In genomic region chr11:70082829-70083228, GRCh38 we compare ENCODE assay signal across 16 cellular contexts. TPM values are rescaled to one million over a fixed set of nuclear protein-coding genes. Genes with fewer than 3 reads are reported as not detected.
DNase-seq lines count a peak whose midpoint lies in the region; ATAC-seq, FAIRE-seq and TF ChIP-seq lines count a peak whose summit lies in the region.
"Had no signal": no experiment of that assay in that cellular context is flagged by ENCODE, and none has a peak within 500 bp of the region (broad histone marks: within the 10 kb centered on the region; RNA-seq: fewer than 3 reads in every experiment).

No MANE protein-coding gene starts in this region.

- H3K18ac ChIP-seq in IMR-90 (ENCODE audit: low read depth, low read length), result no peak overlapping the region

- peaks cover 16% of the 10 kb centered on the region for H3K4me1 Mint-ChIP-seq in Caco-2 (ENCODE audit: low read depth, unreplicated experiment)
- no peaks in the 10 kb centered on the region for H3K4me1 Mint-ChIP-seq in activated CD4-positive, alpha-beta memory T cell treated with anti-CD3 and anti-CD28 coated beads for 36 hours (ENCODE audit: low read depth)
- H3K4me1 Mint-ChIP-seq: activated CD4-positive, alpha-beta T cell treated with anti-CD3 and anti-CD28 coated beads, Interleukin-2, amount 10 ng/mL, durations not matched to agents 7 days and 5 days; T-helper 17 cell had no signal

- no peaks in the 10 kb centered on the region for H3K9me3 Mint-ChIP-seq in Caco-2 (ENCODE audit: unreplicated experiment)
- H3K9me3 Mint-ChIP-seq in activated CD4-positive, alpha-beta memory T cell treated with anti-CD3 and anti-CD28 coated beads for 36 hours, result no peaks in the 10 kb centered on the region
- H3K9me3 Mint-ChIP-seq: activated CD4-positive, alpha-beta T cell treated with anti-CD3 and anti-CD28 coated beads, Interleukin-2, amount 10 ng/mL, durations not matched to agents 7 days and 5 days had no signal

- no peaks in the 10 kb centered on the region for H3K9me3 ChIP-seq in Caco-2
- H3K9me3 ChIP-seq in IMR-90 (ENCODE audit: control insufficient read depth, insufficient read depth, low read length), result no peaks in the 10 kb centered on the region
- H3K9me3 ChIP-seq in GM12878 (replicated peaks; ENCODE audit: control insufficient read depth, insufficient read depth, low read length), result no peaks in the 10 kb centered on the region
- no peaks in the 10 kb centered on the region for H3K9me3 ChIP-seq in right lobe of liver
- H3K9me3 ChIP-seq: esophagus squamous epithelium had no signal

- H4K8ac ChIP-seq in IMR-90 (ENCODE audit: low read depth in 2 of 2, low read length in 2 of 2), result no peak overlapping the region

- no peak overlapping the region for H3K23ac ChIP-seq in IMR-90 (ENCODE audit: low read depth, low read length)

- no peak overlapping the region for H3K4ac ChIP-seq in IMR-90 (ENCODE audit: low read depth, low read length)

- no peak overlapping the region for H3K27ac Mint-ChIP-seq in Caco-2 (ENCODE audit: unreplicated experiment)
- no peak overlapping the region for H3K27ac Mint-ChIP-seq in activated CD4-positive, alpha-beta memory T cell treated with anti-CD3 and anti-CD28 coated beads for 36 hours
- H3K27ac Mint-ChIP-seq: activated CD4-positive, alpha-beta T cell treated with anti-CD3 and anti-CD28 coated beads, Interleukin-2, amount 10 ng/mL, durations not matched to agents 7 days and 5 days; T-helper 17 cell had no signal

- H3K4me3 ChIP-seq in Caco-2 (ENCODE audit: low read depth, low read length) (no peak overlapping the region), IMR-90 (ENCODE audit: insufficient read depth, low read depth, low read length) (no peak overlapping the region), GM12878 (no peak overlapping the region), right lobe of liver (no peak overlapping the region)
- H3K4me3 ChIP-seq: esophagus squamous epithelium had no signal

- H3K27ac ChIP-seq in IMR-90 (ENCODE audit: insufficient read depth, low read length), result no peak overlapping the region
- no peak overlapping the region for H3K27ac ChIP-seq in GM12878 (ENCODE audit: control insufficient read depth, insufficient read depth)
- no peak overlapping the region for H3K27ac ChIP-seq in right lobe of liver
- H3K27ac ChIP-seq: esophagus squamous epithelium had no signal

- 0 out of 2 replicates have a peak, but pooled peaks cover 4% of the 10 kb centered on the region for H4K20me1 ChIP-seq in IMR-90 (ENCODE audit: insufficient read depth, low read length)
- no peaks in the 10 kb centered on the region for H4K20me1 ChIP-seq in GM12878 (ENCODE audit: control insufficient read depth, insufficient read depth)

- H3K79me2 ChIP-seq in GM12878 (ENCODE audit: control insufficient read depth, insufficient read depth, low read length), result no peaks in the 10 kb centered on the region

- no peak for TF ChIP-seq POLR2A in IMR-90 (IDR thresholded peaks at IDR 0.05; ENCODE audit: low read depth, low read length)
- TF ChIP-seq POLR2A in GM12878 (IDR thresholded peaks at IDR 0.05; ENCODE audit: low read depth, low read length), result no peak
- TF ChIP-seq POLR2A in right lobe of liver (IDR thresholded peaks at IDR 0.05), result no peak

- H2AK9ac ChIP-seq in IMR-90 (replicated peaks; ENCODE audit: low read depth, low read length, poor library complexity), result no peak overlapping the region

- CTCF ChIA-PET in Caco-2 (lab: Charles Lee) (interaction anchor here (0.8 to 1.4 kb wide), 6 partner anchors 91 to 173 kb away, joined by 3 to 5 read pairs (median 4); no protein-coding TSS in a partner anchor), IMR-90 (lab: Yijun Ruan, JAX) (interaction anchor here (0.5 to 1.7 kb wide), 2 partner anchors 9 to 11 kb away, joined by 3 to 6 read pairs; no protein-coding TSS in a partner anchor), GM12878 (lab: Yijun Ruan, JAX) (no interaction called here)
- CTCF ChIA-PET in activated CD4-positive, alpha-beta memory T cell treated with anti-CD3 and anti-CD28 coated beads for 36 hours (lab: Charles Lee), result no interaction called here

- TF ChIP-seq CTCF in Caco-2 (IDR thresholded peaks at IDR 0.05; ENCODE audit: insufficient read depth in 1 of 2, low read depth in 1 of 2, low read length in 1 of 2, severe bottlenecking in 1 of 2, unreplicated experiment in 1 of 2), result peak; percentile 48 to 53
- TF ChIP-seq CTCF in IMR-90 (conservative IDR thresholded peaks at IDR 0.05; ENCODE audit: low read depth, low read length), result peak; percentile 30
- peak in 2 of 3 experiments; percentile 9 to 17; a peak in 3 of 6 replicates for TF ChIP-seq CTCF in GM12878 (IDR thresholded peaks at IDR 0.05 in 2 of 3, conservative IDR thresholded peaks at IDR 0.05 in 1 of 3; ENCODE audit: control insufficient read depth in 2 of 3, extremely low read depth in 1 of 3, insufficient read depth in 1 of 3, low read depth in 3 of 3, low read length in 3 of 3)
- TF ChIP-seq CTCF in right lobe of liver (IDR thresholded peaks at IDR 0.05), result peak; percentile 20 to 33 (median 26)

- H3K14ac ChIP-seq in IMR-90 (replicated peaks; ENCODE audit: low read depth, low read length), result no peak overlapping the region

- H2AK5ac ChIP-seq in IMR-90 (ENCODE audit: low read depth, low read length), result no peak overlapping the region

- RAD21 ChIA-PET in GM12878 (lab: Charles Lee; ENCODE audit: unreplicated experiment), result no interaction called here

- dilution Hi-C loops in IMR-90 (cut with HindIII; ENCODE audit: low sequenced_read_pairs, unreplicated experiment), result no loop called here

- peaks cover 4% of the 10 kb centered on the region for H3K27me3 Mint-ChIP-seq in Caco-2 (ENCODE audit: insufficient read depth, unreplicated experiment)
- peaks cover 10% of the 10 kb centered on the region for H3K27me3 Mint-ChIP-seq in activated CD4-positive, alpha-beta memory T cell treated with anti-CD3 and anti-CD28 coated beads for 36 hours

- no peak overlapping the region for H4K5ac ChIP-seq in IMR-90 (ENCODE audit: low read depth, low read length)

- no peak overlapping the region for H2BK15ac ChIP-seq in IMR-90 (ENCODE audit: low read depth, low read length)

- no peak for FAIRE-seq in GM12878 (lab: Jason Lieb, UNC)

- TF ChIP-seq EP300 in GM12878 (IDR thresholded peaks at IDR 0.05; ENCODE audit: borderline replicate concordance in 1 of 2, control insufficient read depth in 1 of 2, low read depth in 2 of 2, low read length in 2 of 2), result no peak

- H3K27me3 ChIP-seq in Caco-2 (replicated peaks; ENCODE audit: control insufficient read depth, insufficient read depth, low read length), result peaks cover 2% of the 10 kb centered on the region; the same call in 1 of the 2 replicates
- H3K27me3 ChIP-seq in IMR-90 (ENCODE audit: control insufficient read depth, insufficient read depth, low read length), result no peaks in the 10 kb centered on the region
- H3K27me3 ChIP-seq in GM12878 (replicated peaks in 1 of 2; ENCODE audit: control insufficient read depth in 2 of 2, insufficient read depth in 2 of 2, low read length in 1 of 2), result peaks cover 3 to 4% of the 10 kb centered on the region in 2 experiments; a peak in 3 of 4 replicates
- H3K27me3 ChIP-seq in right lobe of liver, result no peaks in the 10 kb centered on the region

- no peak overlapping the region for H3K4me3 Mint-ChIP-seq in Caco-2 (ENCODE audit: unreplicated experiment)
- no peak overlapping the region for H3K4me3 Mint-ChIP-seq in activated CD4-positive, alpha-beta memory T cell treated with anti-CD3 and anti-CD28 coated beads for 36 hours
- H3K4me3 Mint-ChIP-seq: activated CD4-positive, alpha-beta T cell treated with anti-CD3 and anti-CD28 coated beads, Interleukin-2, amount 10 ng/mL, durations not matched to agents 7 days and 5 days; T-helper 17 cell had no signal

- BruUV-seq in Caco-2 (replicated peaks; lab: Mats Ljungman, UMichigan), result no TSS peak
- BruUV-seq in IMR-90 (replicated peaks; lab: Mats Ljungman, UMichigan), result no TSS peak
- no TSS peak for BruUV-seq in GM12878 (replicated peaks; lab: Mats Ljungman, UMichigan)

- SMC1A ChIA-PET in GM12878 (lab: Charles Lee; ENCODE audit: uncharacterized antibody, unreplicated experiment), result no interaction called here

- H2AFZ ChIP-seq in IMR-90 (replicated peaks; ENCODE audit: low read length, poor library complexity) (no peak overlapping the region), GM12878 (ENCODE audit: control insufficient read depth, low read depth, low read length) (no peak overlapping the region)

- 50% methylated on average over 1 of the region's 4 CpGs; no CpG with 5 or more reads in 1 of the 2 experiments for WGBS in IMR-90 (ENCODE audit: extremely low coverage in 2 of 2, insufficient read length in 1 of 2), 2 experiments
- WGBS in GM12878 (ENCODE audit: insufficient coverage, insufficient replicate concordance, low lambda C conversion rate, missing lambda C conversion rate), result 11% methylated on average over 4 of the region's 4 CpGs
- WGBS in right lobe of liver (ENCODE audit: insufficient coverage, low coverage, low lambda C conversion rate, missing lambda C conversion rate), result 82% methylated on average over 3 of the region's 4 CpGs

- POLR2A ChIA-PET in Caco-2 (lab: Charles Lee) (no interaction called here), IMR-90 (lab: Charles Lee; ENCODE audit: unreplicated experiment) (no interaction called here), GM12878 (lab: Charles Lee) (no interaction called here)
- POLR2A ChIA-PET in activated CD4-positive, alpha-beta memory T cell treated with anti-CD3 and anti-CD28 coated beads for 36 hours (lab: Charles Lee), result no interaction called here

- H3K36me3 ChIP-seq in Caco-2 (ENCODE audit: control insufficient read depth, insufficient read depth, low read length), result no peaks in the 10 kb centered on the region
- H3K36me3 ChIP-seq in IMR-90 (ENCODE audit: control insufficient read depth, insufficient read depth, low read length), result 0 out of 2 replicates have a peak, but pooled peaks cover 1% of the 10 kb centered on the region
- H3K36me3 ChIP-seq in GM12878 (ENCODE audit: control insufficient read depth in 2 of 2, insufficient read depth in 2 of 2, low read length in 1 of 2), result no peaks in the 10 kb centered on the region
- peaks cover 0 to 5% (median 2%) of the 10 kb centered on the region in 4 donors for H3K36me3 ChIP-seq in right lobe of liver
- H3K36me3 ChIP-seq: esophagus squamous epithelium had no signal

- DNase-seq in Caco-2, result no peak
- DNase-seq in IMR-90, result no peak
- DNase-seq in GM12878 (ENCODE audit: low read depth, low spot score), result no peak
- no peak for DNase-seq in right lobe of liver
- no peak for DNase-seq in AG20443 (ENCODE audit: low spot score)
- DNase-seq in activated CD4-positive, alpha-beta memory T cell treated with anti-CD3 and anti-CD28 coated beads for 36 hours, result no peak
- DNase-seq: activated CD4-positive, alpha-beta T cell treated with anti-CD3 and anti-CD28 coated beads, Interleukin-2, amount 10 ng/mL, durations not matched to agents 7 days and 5 days; activated gamma-delta T cell treated with Interleukin-2 at 50 U/mL for 16 hours; central memory CD4-positive, alpha-beta T cell; esophagus squamous epithelium; NCI-H2081; NK-92 treated with Interleukin-12 subunit alpha and Interleukin-12 subunit beta, amount 100 ng/mL, for 24 hours; substantia nigra; T-helper 17 cell had no signal

- no peak overlapping the region for H3K56ac ChIP-seq in IMR-90 (ENCODE audit: extremely low read depth, insufficient read depth, low read length)

- H3K4me1 ChIP-seq in Caco-2 (peaks cover 23% of the 10 kb centered on the region), IMR-90 (ENCODE audit: control insufficient read depth, insufficient read depth, low read length) (peaks cover 7% of the 10 kb centered on the region; the same call in 1 of the 2 replicates), GM12878 (ENCODE audit: control insufficient read depth, insufficient read depth, low read length) (no peaks in the 10 kb centered on the region), right lobe of liver (peaks cover 0 to 29% (median 12%) of the 10 kb centered on the region in 4 donors)

- intact Hi-C loops in Caco-2 (cut with micrococcal nuclease; ENCODE audit: unreplicated experiment), result no loop called here
- intact Hi-C loops in IMR-90 (cut with micrococcal nuclease), result no loop called here
- intact Hi-C loops in GM12878 (cut with micrococcal nuclease; ENCODE audit: unreplicated experiment), result no loop called here
- intact Hi-C loops in right lobe of liver (cut with DNase I), result loop anchor here in 1 of 2 donors (10.0 kb wide), 1 partner anchor 112 kb away; no protein-coding TSS in a partner anchor
- intact Hi-C loops in activated CD4-positive, alpha-beta memory T cell treated with anti-CD3 and anti-CD28 coated beads for 36 hours (cut with micrococcal nuclease), result no loop called here

- in situ Hi-C loops in IMR-90 (cut with MboI; ENCODE audit: low sequenced_read_pairs), result no loop called here
- in situ Hi-C loops in GM12878 (cut with MboI), result no loop called here

- H2BK20ac ChIP-seq in IMR-90 (ENCODE audit: low read depth, low read length), result no peak overlapping the region

- no peak overlapping the region for H2BK120ac ChIP-seq in IMR-90 (ENCODE audit: low read depth, low read length)

- H3K9me1 ChIP-seq in IMR-90 (ENCODE audit: insufficient read depth, low read length), result peaks cover 11% of the 10 kb centered on the region; the same call in 1 of the 2 replicates

- H3K4me2 ChIP-seq in IMR-90 (ENCODE audit: low read depth, low read length) (no peak overlapping the region), GM12878 (ENCODE audit: control insufficient read depth, insufficient read depth) (no peak overlapping the region)

- peaks cover 2 to 48% of the 10 kb centered on the region in 2 experiments; a peak in 2 of 4 replicates for H3K79me1 ChIP-seq in IMR-90 (ENCODE audit: low read depth in 1 of 2, low read length in 2 of 2)

- H4K91ac ChIP-seq in IMR-90 (ENCODE audit: insufficient read depth, low read depth, low read length), result no peak overlapping the region

- H2BK5ac ChIP-seq in IMR-90 (ENCODE audit: low read depth, low read length, poor library complexity, severe bottlenecking), result no peak overlapping the region

- H3K36me3 Mint-ChIP-seq in Caco-2 (ENCODE audit: insufficient read depth, unreplicated experiment), result no peaks in the 10 kb centered on the region
- no peaks in the 10 kb centered on the region for H3K36me3 Mint-ChIP-seq in activated CD4-positive, alpha-beta memory T cell treated with anti-CD3 and anti-CD28 coated beads for 36 hours

- TF ChIP-seq RAD21 in IMR-90 (IDR thresholded peaks at IDR 0.05; ENCODE audit: low read length) (peak; percentile 23; the same call in 1 of the 2 replicates), GM12878 (IDR thresholded peaks at IDR 0.05; ENCODE audit: insufficient read depth, low read depth, low read length) (no peak)

- H3K9ac ChIP-seq in IMR-90 (ENCODE audit: low read depth, low read length) (no peak overlapping the region), GM12878 (ENCODE audit: control insufficient read depth, insufficient read depth, low read length) (no peak overlapping the region)

- ATAC-seq in IMR-90 (ENCODE audit: low read depth), result no peak
- no peak for ATAC-seq in GM12878
- ATAC-seq in right lobe of liver, result no peak
- no peak for ATAC-seq in HG03432 (IDR thresholded peaks at IDR 0.05; ENCODE audit: unreplicated experiment)
- no peak for ATAC-seq in HG03175 (IDR thresholded peaks at IDR 0.05; ENCODE audit: unreplicated experiment)
- ATAC-seq: T-helper 17 cell had no signal

RNA-seq across cellular contexts. Expression of gene ANO1, which starts 4.7 kb away (rescaled TPM):
- total RNA-seq in Caco-2 (2022), result 5.8 and 8.4 TPM in 2 replicates
- total RNA-seq in IMR-90 (2012; rRNA removed), result 4.1 and 4.4 TPM in 2 replicates
- 8.0 and 10.7 TPM in 2 replicates for polyA plus RNA-seq in IMR-90 (2012; rRNA removed)
- 3.8 and 9.8 TPM in 2 replicates for polyA plus RNA-seq in IMR-90 (2012; cell fraction: cytosol; rRNA removed)
- polyA plus RNA-seq in IMR-90 (2012; cell fraction: nucleus; rRNA removed; ENCODE audit: low replicate concordance), result 20.0 and 34.3 TPM in 2 replicates
- not detected in 2 replicates for total RNA-seq in GM12878 (2013; cell fraction: nucleolus; rRNA removed)
- total RNA-seq in GM12878 (2014; rRNA removed), result not detected in 2 replicates
- not detected in 2 replicates for total RNA-seq in GM12878 (2014; rRNA removed; fragmentation: Illumina TruSeq; extraction: Trizol)
- total RNA-seq in GM12878 (2021), result 0.13 and 0.38 TPM in 2 replicates
- polyA plus RNA-seq in GM12878 (2011; ENCODE audit: low read depth), result not detected
- polyA plus RNA-seq in GM12878 (2011; rRNA removed), result not detected in 2 replicates
- not detected in 2 replicates for polyA plus RNA-seq in GM12878 (2011; cell fraction: cytosol; rRNA removed)
- not detected in 2 replicates for polyA plus RNA-seq in GM12878 (2011; cell fraction: nucleus; rRNA removed)
- 0.15 and 0.16 TPM in 2 replicates for polyA plus RNA-seq in GM12878 (2012)
- 0.01 TPM in 1 of 2 replicates, not detected in the other for polyA plus RNA-seq in GM12878 (2014; fragmentation: Illumina TruSeq; extraction: Trizol)
- not detected for polyA plus RNA-seq in GM12878 (2014; fragmentation: Nextera tagmentation; extraction: Ambion mirVana)
- 0.06 TPM in 1 of 2 replicates, not detected in the other for polyA plus RNA-seq in GM12878 (2014; rRNA removed)
- not detected for polyA plus RNA-seq in GM12878 (2016; fragmentation: Nextera tagmentation; extraction: Ambion mirVana)
- polyA minus RNA-seq in GM12878 (2011; rRNA and poly(A)+ RNA removed), result not detected in 2 replicates
- polyA minus RNA-seq in GM12878 (2011; cell fraction: cytosol; rRNA and poly(A)+ RNA removed), result not detected in 2 replicates
- not detected in 2 replicates for polyA minus RNA-seq in GM12878 (2011; cell fraction: nucleus; rRNA and poly(A)+ RNA removed)
- 100 to 1,000 TPM in 3 of 6 experiments, 10 to 100 TPM in 3; 32.1 to 292 (median 78.0) TPM for total RNA-seq in right lobe of liver
- total RNA-seq in activated CD4-positive, alpha-beta memory T cell treated with anti-CD3 and anti-CD28 coated beads for 36 hours, result not detected
- total RNA-seq: activated CD4-positive, alpha-beta T cell treated with anti-CD3 and anti-CD28 coated beads, Interleukin-2, amount 10 ng/mL, durations not matched to agents 7 days and 5 days had no signal

Comparison
In these comparisons a context has a peak if more than half of its experiments do, and no peak if none do; other contexts are left out.
1. CTCF ChIA-PET loops: an anchor here in Caco-2 (0.8 to 1.4 kb wide) and IMR-90 (0.5 to 1.7 kb wide); none called in GM12878 and activated CD4-positive, alpha-beta memory T cell treated with anti-CD3 and anti-CD28 coated beads for 36 hours.